ENCODE assay signal across 23 cellular contexts in genomic region chr7:97957962-97958452, GRCh38. TPM values are rescaled to one million over a fixed set of nuclear protein-coding genes. Genes with fewer than 3 reads are reported as not detected.
"Had no signal": no experiment of that assay in that cellular context is flagged by ENCODE, and none has a peak within 500 bp of the region (broad histone marks: within the 10 kb centered on the region; RNA-seq: fewer than 3 reads in every experiment).

No MANE protein-coding gene starts in this region.

RNA-seq across cellular contexts. Expression of gene OCM2, which starts 32.0 kb away (rescaled TPM):
- total RNA-seq: activated B cell treated with CpG ODN at 0.5 μM for 24 hours; activated CD4-positive, alpha-beta memory T cell treated with anti-CD3 and anti-CD28 coated beads for 36 hours; activated CD4-positive, alpha-beta T cell treated with anti-CD3 and anti-CD28 coated beads, Interleukin-2, amount 10 ng/mL, durations not matched to agents 24 days and 14 days; activated CD8-positive, alpha-beta memory T cell treated with anti-CD3 and anti-CD28 coated beads for 36 hours; activated CD8-positive, alpha-beta T cell treated with anti-CD3 and anti-CD28 coated beads for 36 hours; activated naive CD4-positive, alpha-beta T cell treated with anti-CD3 and anti-CD28 coated beads for 36 hours; activated naive CD4-positive, alpha-beta T cell treated with anti-CD3 and anti-CD28 coated beads, Interleukin-2, amount 50 U/mL, for 72 hours; activated naive CD8-positive, alpha-beta T cell treated with anti-CD3 and anti-CD28 coated beads for 36 hours; activated T-cell treated with anti-CD3 and anti-CD28 coated beads, Interleukin-2, amount 50 U/mL, for 4 hours; activated T-cell treated with anti-CD3 and anti-CD28 coated beads, Interleukin-2, amount 50 U/mL, for 72 hours; activated T-helper 1 cell treated with anti-CD3 and anti-CD28 coated beads, Interleukin-12 subunit alpha, Interleukin-12 subunit beta, Interleukin-2, Interleukin-4 antibody, amounts not matched to agents 30 ng/mL and 10 ng/mL and 1 ng/mL, durations not matched to agents 14 hours and 24 hours and 36 hours; activated T-helper 17 cell treated with anti-CD3 and anti-CD28 coated beads, Interleukin-2, amount 50 U/mL, for 72 hours; adrenal gland; aorta; astrocyte; body of pancreas; breast epithelium; cardiac septum; cerebellum; T-cell; T-helper 1 cell treated with Interleukin-12 subunit alpha and Interleukin-12 subunit beta and Interleukin-4 antibody, amounts not matched to agents 30 ng/mL and 1 ng/mL, for 36 hours; T-helper 17 cell; T-helper 2 cell treated with Interferon-gamma antibody and Interleukin-4, amounts not matched to agents 100 ng/mL and 5 ng/mL, for 36 hours had no signal
- polyA plus RNA-seq: adrenal gland, aorta had no signal
